Comparison of ENCODE assay signal across 10 cellular contexts in genomic region chr2:160292225-160292624, GRCh38.
A peak's percentile ranks its signal among the peaks of the same experiment; 100 is the strongest.
DNase-seq lines count a peak whose midpoint lies in the region; ATAC-seq and TF ChIP-seq lines count a peak whose summit lies in the region.
"Had no signal": no experiment of that assay in that cellular context is flagged by ENCODE, and none has a peak within 500 bp of the region (broad histone marks: within the 10 kb centered on the region; RNA-seq: fewer than 3 reads in every experiment).

No MANE protein-coding gene starts in this region.

- intact Hi-C loops in MCF 10A (cut with micrococcal nuclease) (no loop called here), mammary epithelial cell (cut with micrococcal nuclease) (no loop called here), dorsolateral prefrontal cortex (cut with DNase I) (no loop called here)
- intact Hi-C loops in activated naive CD4-positive, alpha-beta T cell treated with anti-CD3 and anti-CD28 coated beads for 36 hours (cut with micrococcal nuclease), result no loop called here

- H3K4me1 ChIP-seq in mammary epithelial cell (ENCODE audit: insufficient read depth, low read length) (peaks cover 47% of the 10 kb centered on the region), upper lobe of left lung (peaks cover 49 to 61% (median 53%) of the 10 kb centered on the region in 4 donors)

- H3K27me3 ChIP-seq in mammary epithelial cell (ENCODE audit: insufficient read depth, low read length) (no peaks in the 10 kb centered on the region), dorsolateral prefrontal cortex (no peaks in the 10 kb centered on the region), upper lobe of left lung (no peaks in the 10 kb centered on the region)

- peaks cover 7% of the 10 kb centered on the region for H3K36me3 ChIP-seq in mammary epithelial cell (ENCODE audit: insufficient read depth, low read length)
- H3K36me3 ChIP-seq in upper lobe of left lung, result peaks cover 0 to 35% (median 2%) of the 10 kb centered on the region in 4 donors

- H2AFZ ChIP-seq in mammary epithelial cell (ENCODE audit: low read depth, low read length), result no peak overlapping the region

- ATAC-seq in upper lobe of left lung (ENCODE audit: low FRiP score in 2 of 2), result no peak

- dilution Hi-C loops in mammary epithelial cell (cut with HindIII; ENCODE audit: low sequenced_read_pairs), result loop anchor here (5.0 kb wide), 2 partner anchors 35 to 70 kb away; no protein-coding TSS in a partner anchor

- H3K27ac Mint-ChIP-seq in MCF 10A (ENCODE audit: low read depth, unreplicated experiment) (peak overlapping the region; percentile 81), immature natural killer cell (peak overlapping the region in 5 of 6 donors; percentile 13 to 71 (median 45)), type B pancreatic cell (peak overlapping the region; percentile 35)
- no peak overlapping the region for H3K27ac Mint-ChIP-seq in activated naive CD4-positive, alpha-beta T cell treated with anti-CD3 and anti-CD28 coated beads for 36 hours

- H3K27ac ChIP-seq in mammary epithelial cell (ENCODE audit: insufficient read depth, low read depth, low read length) (no peak overlapping the region), dorsolateral prefrontal cortex (no peak overlapping the region), upper lobe of left lung (peak overlapping the region in 2 of 4 donors; percentile 30 to 37)

- no peaks in the 10 kb centered on the region for H3K27me3 Mint-ChIP-seq in MCF 10A (ENCODE audit: insufficient read depth, unreplicated experiment)
- H3K27me3 Mint-ChIP-seq in immature natural killer cell (ENCODE audit: low read depth in 3 of 3), result peaks cover 0 to 4% (median 0%) of the 10 kb centered on the region in 3 donors
- H3K27me3 Mint-ChIP-seq in type B pancreatic cell, result no peaks in the 10 kb centered on the region
- no peaks in the 10 kb centered on the region for H3K27me3 Mint-ChIP-seq in activated naive CD4-positive, alpha-beta T cell treated with anti-CD3 and anti-CD28 coated beads for 36 hours (ENCODE audit: low read depth)

- TF ChIP-seq EP300 in upper lobe of left lung (IDR thresholded peaks at IDR 0.05), result no peak

- no peaks in the 10 kb centered on the region for H3K79me2 ChIP-seq in mammary epithelial cell (ENCODE audit: insufficient read depth, low read length)

- WGBS in mammary epithelial cell (ENCODE audit: low coverage, missing lambda C conversion rate), result 50% methylated on average over 1 of the region's 1 CpG
- 72 to 88% methylated on average over 1 of the region's 1 CpG for WGBS in upper lobe of left lung, 2 donors

- no peak for TF ChIP-seq POLR2A in upper lobe of left lung (IDR thresholded peaks at IDR 0.05)

- TF ChIP-seq CTCF in MCF 10A (IDR thresholded peaks at IDR 0.05; ENCODE audit: unreplicated experiment), result no peak
- TF ChIP-seq CTCF in mammary epithelial cell (conservative IDR thresholded peaks at IDR 0.05 in 1 of 2, IDR thresholded peaks at IDR 0.05 in 1 of 2; ENCODE audit: extremely low read depth in 1 of 2, insufficient read depth in 1 of 2, low read depth in 1 of 2, low read length in 2 of 2), result peak in 1 of 2 donors; percentile 12
- peak; percentile 17 for TF ChIP-seq CTCF in astrocyte of the spinal cord (IDR thresholded peaks at IDR 0.05; ENCODE audit: low read depth, low read length)
- TF ChIP-seq CTCF in type B pancreatic cell (conservative IDR thresholded peaks at IDR 0.05), result no peak
- peak in 1 of 56 donors; percentile 11 for TF ChIP-seq CTCF in dorsolateral prefrontal cortex (IDR thresholded peaks at IDR 0.05 in 54 of 56, conservative IDR thresholded peaks at IDR 0.05 in 2 of 56; ENCODE audit: low read depth in 1 of 56, partially characterized antibody in 56 of 56)
- no peak for TF ChIP-seq CTCF in upper lobe of left lung (IDR thresholded peaks at IDR 0.05)

- no peak overlapping the region for H3K9ac ChIP-seq in mammary epithelial cell (ENCODE audit: insufficient read depth, low read length)

- H3K4me1 Mint-ChIP-seq in MCF 10A (ENCODE audit: insufficient read depth, unreplicated experiment) (peaks cover 55% of the 10 kb centered on the region), immature natural killer cell (peaks cover 44 to 77% of the 10 kb centered on the region in 2 donors), type B pancreatic cell (ENCODE audit: unreplicated experiment) (peaks cover 15% of the 10 kb centered on the region)
- peaks cover 68% of the 10 kb centered on the region for H3K4me1 Mint-ChIP-seq in activated naive CD4-positive, alpha-beta T cell treated with anti-CD3 and anti-CD28 coated beads for 36 hours (ENCODE audit: low read depth)

- peaks cover 35% of the 10 kb centered on the region for H3K36me3 Mint-ChIP-seq in MCF 10A (ENCODE audit: insufficient read depth, unreplicated experiment)
- H3K36me3 Mint-ChIP-seq in immature natural killer cell, result peaks cover 3 to 33% (median 17%) of the 10 kb centered on the region in 3 donors
- H3K36me3 Mint-ChIP-seq in type B pancreatic cell, result peaks cover 47% of the 10 kb centered on the region
- H3K36me3 Mint-ChIP-seq in activated naive CD4-positive, alpha-beta T cell treated with anti-CD3 and anti-CD28 coated beads for 36 hours (ENCODE audit: low read depth), result peaks cover 25% of the 10 kb centered on the region

- DNase-seq in MCF 10A (ENCODE audit: unreplicated experiment) (no peak), mammary epithelial cell (no peak), astrocyte of the spinal cord (ENCODE audit: low read depth, low spot score) (no peak), immature natural killer cell (no peak), type B pancreatic cell (ENCODE audit: extremely low spot score, unreplicated experiment) (no peak), dorsolateral prefrontal cortex (no peak), upper lobe of left lung (no peak)
- DNase-seq in activated naive CD4-positive, alpha-beta T cell treated with anti-CD3 and anti-CD28 coated beads for 36 hours, result no peak
- DNase-seq: NCI-H2227 treated with DMSO at 0.1 percent for 48 hours, retina had no signal

- H3K4me3 Mint-ChIP-seq in MCF 10A (ENCODE audit: unreplicated experiment) (no peak overlapping the region), immature natural killer cell (no peak overlapping the region), type B pancreatic cell (no peak overlapping the region)
- H3K4me3 Mint-ChIP-seq in activated naive CD4-positive, alpha-beta T cell treated with anti-CD3 and anti-CD28 coated beads for 36 hours, result no peak overlapping the region

- no TSS peak for BruUV-seq in MCF 10A (replicated peaks; lab: Mats Ljungman, UMichigan)
- no TSS peak for BruUV-seq in mammary epithelial cell (replicated peaks; lab: Mats Ljungman, UMichigan)

- in situ Hi-C loops in mammary epithelial cell (cut with MboI; ENCODE audit: low sequenced_read_pairs in 2 of 2), result no loop called here
- in situ Hi-C loops in astrocyte of the spinal cord (cut with HindIII; ENCODE audit: low sequenced_read_pairs), result no loop called here

- CTCF ChIA-PET in MCF 10A (lab: Yijun Ruan, JAX), result interaction anchor here (0.6 to 2.2 kb wide), 7 partner anchors 29 to 183 kb away, joined by 3 to 6 read pairs (median 3); no protein-coding TSS in a partner anchor
- CTCF ChIA-PET in mammary epithelial cell (lab: Charles Lee; ENCODE audit: low non-redundant PET), result no interaction called here
- CTCF ChIA-PET in activated naive CD4-positive, alpha-beta T cell treated with anti-CD3 and anti-CD28 coated beads for 36 hours (lab: Charles Lee), result interaction anchor here (0.8 to 3.1 kb wide), 4 partner anchors 9 to 772 kb away, joined by 3 to 14 read pairs (median 4); no protein-coding TSS in a partner anchor

- H3K9me3 Mint-ChIP-seq in MCF 10A (ENCODE audit: unreplicated experiment) (no peaks in the 10 kb centered on the region), immature natural killer cell (no peaks in the 10 kb centered on the region), type B pancreatic cell (no peaks in the 10 kb centered on the region)
- H3K9me3 Mint-ChIP-seq in activated naive CD4-positive, alpha-beta T cell treated with anti-CD3 and anti-CD28 coated beads for 36 hours, result no peaks in the 10 kb centered on the region

- POLR2A ChIA-PET in MCF 10A (lab: Yijun Ruan, JAX), result interaction anchor here (0.6 to 1.7 kb wide), 6 partner anchors 64 to 1061 kb away, joined by 3 to 6 read pairs (median 4); no protein-coding TSS in a partner anchor

- H3K9me3 ChIP-seq in mammary epithelial cell (replicated peaks; ENCODE audit: insufficient read depth, low read length) (no peaks in the 10 kb centered on the region), upper lobe of left lung (no peaks in the 10 kb centered on the region)

- H3K4me2 ChIP-seq in mammary epithelial cell (ENCODE audit: insufficient read depth, low read depth, low read length), result no peak overlapping the region

- H3K4me3 ChIP-seq in mammary epithelial cell (replicated peaks in 1 of 3; ENCODE audit: insufficient read depth in 1 of 3, low read depth in 2 of 3, low read length in 3 of 3) (no peak overlapping the region), astrocyte of the spinal cord (ENCODE audit: low read depth, low read length) (no peak overlapping the region), dorsolateral prefrontal cortex (no peak overlapping the region), upper lobe of left lung (no peak overlapping the region)

- no peaks in the 10 kb centered on the region for H4K20me1 ChIP-seq in mammary epithelial cell (ENCODE audit: insufficient read depth, low read length)
